In genomic region chr6:4359108-4359710, GRCh38 we compare ENCODE assay signal across 11 cellular contexts.
A peak's percentile ranks its signal among the peaks of the same experiment; 100 is the strongest.
DNase-seq lines count a peak whose midpoint lies in the region; ATAC-seq and TF ChIP-seq lines count a peak whose summit lies in the region.
"Had no signal": no experiment of that assay in that cellular context is flagged by ENCODE, and none has a peak within 500 bp of the region (broad histone marks: within the 10 kb centered on the region; RNA-seq: fewer than 3 reads in every experiment).

No MANE protein-coding gene starts in this region.

- H3K4me3 ChIP-seq in suprapubic skin = peak overlapping the region; percentile 0
- H3K4me3 ChIP-seq in HAP-1 = no peak overlapping the region

- TF ChIP-seq POLR2A in suprapubic skin (IDR thresholded peaks at IDR 0.05) (no peak), GM18505 (IDR thresholded peaks at IDR 0.05; ENCODE audit: borderline replicate concordance, extremely low read depth, insufficient read depth, insufficient read length) (no peak)

- H3K4me3 Mint-ChIP-seq in HFFc6 = peak overlapping the region; percentile 79
- peak overlapping the region; percentile 51 for H3K4me3 Mint-ChIP-seq in chondrocyte (ENCODE audit: unreplicated experiment)
- H3K4me3 Mint-ChIP-seq: activated CD4-positive, alpha-beta memory T cell treated with anti-CD3 and anti-CD28 coated beads for 36 hours; activated naive CD8-positive, alpha-beta T cell treated with anti-CD3 and anti-CD28 coated beads, Interleukin-2, amount 50 U/mL, for 24 hours had no signal

- peaks cover 69% of the 10 kb centered on the region for H3K4me1 Mint-ChIP-seq in HFFc6 (ENCODE audit: low read depth)
- H3K4me1 Mint-ChIP-seq in chondrocyte (ENCODE audit: low read depth) = peaks cover 36% of the 10 kb centered on the region

- no peaks in the 10 kb centered on the region for H3K36me3 Mint-ChIP-seq in HFFc6 (ENCODE audit: low read depth)
- H3K36me3 Mint-ChIP-seq in chondrocyte (ENCODE audit: low read depth) = peaks cover 1% of the 10 kb centered on the region
- H3K36me3 Mint-ChIP-seq: activated CD4-positive, alpha-beta memory T cell treated with anti-CD3 and anti-CD28 coated beads for 36 hours had no signal

- H3K27ac Mint-ChIP-seq in HFFc6 = peak overlapping the region; percentile 98
- peak overlapping the region; percentile 97 for H3K27ac Mint-ChIP-seq in chondrocyte (ENCODE audit: unreplicated experiment)
- H3K27ac Mint-ChIP-seq: activated CD4-positive, alpha-beta memory T cell treated with anti-CD3 and anti-CD28 coated beads for 36 hours; activated naive CD8-positive, alpha-beta T cell treated with anti-CD3 and anti-CD28 coated beads, Interleukin-2, amount 50 U/mL, for 24 hours had no signal

- no peaks in the 10 kb centered on the region for H3K36me3 ChIP-seq in suprapubic skin
- H3K36me3 ChIP-seq in HAP-1 (replicated peaks) = no peaks in the 10 kb centered on the region

- no peak for TF ChIP-seq CTCF in HFFc6 (IDR thresholded peaks at IDR 0.05)
- no peak for TF ChIP-seq CTCF in chondrocyte (IDR thresholded peaks at IDR 0.05)
- TF ChIP-seq CTCF in suprapubic skin (IDR thresholded peaks at IDR 0.05) = no peak

- no peak for TF ChIP-seq EP300 in suprapubic skin (IDR thresholded peaks at IDR 0.05)

- no peak for DNase-seq in HFFc6
- no peak for DNase-seq in chondrocyte (ENCODE audit: low spot score)
- no peak for DNase-seq in left colon
- no peak for DNase-seq in suprapubic skin (ENCODE audit: low spot score in 2 of 2)
- DNase-seq in putamen (ENCODE audit: low spot score) = no peak
- DNase-seq in HAP-1 (ENCODE audit: low spot score in 2 of 2) = no peak
- DNase-seq in NCI-H82 treated with DMSO at 0.1 percent for 48 hours (lab: John Stamatoyannopoulos, UW; ENCODE audit: unreplicated experiment) = no peak
- DNase-seq: NCI-H2171 treated with DMSO at 0.1 percent for 48 hours had no signal

- H3K27me3 Mint-ChIP-seq in HFFc6 (ENCODE audit: insufficient read depth) = no peaks in the 10 kb centered on the region
- no peaks in the 10 kb centered on the region for H3K27me3 Mint-ChIP-seq in chondrocyte (ENCODE audit: low read depth)

- no peaks in the 10 kb centered on the region for H3K9me3 Mint-ChIP-seq in HFFc6
- no peaks in the 10 kb centered on the region for H3K9me3 Mint-ChIP-seq in chondrocyte (ENCODE audit: low read depth)
- H3K9me3 Mint-ChIP-seq: activated CD4-positive, alpha-beta memory T cell treated with anti-CD3 and anti-CD28 coated beads for 36 hours had no signal

- peak; percentile 37 for ATAC-seq in left colon
- no peak for ATAC-seq in GM18505 (IDR thresholded peaks at IDR 0.05; ENCODE audit: unreplicated experiment)

- peaks cover 24% of the 10 kb centered on the region for H3K4me1 ChIP-seq in suprapubic skin
- no peaks in the 10 kb centered on the region for H3K4me1 ChIP-seq in HAP-1

- intact Hi-C loops in left colon (cut with DNase I, micrococcal nuclease) = no loop called here

- in situ Hi-C loops in HAP-1 (cut with MboI; ENCODE audit: low sequenced_read_pairs) = no loop called here

- WGBS in suprapubic skin = 71% methylated on average over 7 of the region's 7 CpGs

- H3K9me3 ChIP-seq in suprapubic skin (no peaks in the 10 kb centered on the region), HAP-1 (no peaks in the 10 kb centered on the region; the same call in 1 of the 2 replicates)

- peak overlapping the region; percentile 91 for H3K27ac ChIP-seq in suprapubic skin

- H3K27me3 ChIP-seq in suprapubic skin = no peaks in the 10 kb centered on the region
- H3K27me3 ChIP-seq in HAP-1 (ENCODE audit: low read depth) = no peaks in the 10 kb centered on the region
